ENCODE assay signal across 1 cellular context in the genomic region with DNA sequence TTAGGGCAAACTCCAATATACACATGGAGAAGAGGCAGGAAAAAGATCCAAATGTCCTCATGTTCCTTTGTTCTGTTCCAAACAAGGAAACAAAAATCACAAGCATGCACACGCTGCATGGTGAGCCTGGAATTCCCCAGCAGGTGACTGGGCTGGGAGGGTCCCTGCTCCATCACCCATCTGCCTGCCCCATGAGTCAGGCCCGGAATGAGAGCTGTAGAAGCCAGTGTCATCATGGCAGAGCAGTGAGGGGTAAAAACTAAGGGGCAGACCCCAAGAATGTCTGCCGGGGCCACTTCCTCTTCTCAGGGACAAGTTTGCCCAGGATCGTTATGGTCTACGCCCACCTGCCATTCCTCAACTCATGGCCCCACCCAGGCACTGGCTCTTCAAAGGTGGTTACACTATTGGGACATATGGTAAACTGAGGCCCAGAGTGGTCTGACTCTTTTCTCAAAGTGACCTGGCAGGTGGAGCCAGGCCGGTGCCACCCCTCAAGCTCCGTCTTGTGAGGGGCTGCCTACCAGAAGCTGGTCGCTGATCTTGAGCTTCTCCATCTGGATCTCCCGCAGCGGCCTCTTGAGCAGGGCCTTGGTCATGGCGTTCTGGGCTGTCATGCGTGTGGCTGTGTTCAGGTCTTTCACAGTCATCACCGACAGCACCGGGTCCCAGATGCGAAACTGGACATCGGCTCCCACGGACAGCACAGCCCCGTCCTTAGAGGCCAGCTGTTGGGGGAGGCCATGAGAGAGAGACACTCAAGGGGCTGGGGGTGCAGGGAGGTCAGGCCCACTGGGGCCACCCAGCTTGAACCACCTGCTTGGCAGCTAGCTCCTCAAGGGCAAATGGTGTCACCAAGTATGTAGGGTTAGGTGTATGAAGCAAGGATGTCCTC.
TF ChIP-seq lines count a peak whose summit lies in the region.

No MANE protein-coding gene starts in this region.

TF ChIP-seq in HepG2, 621 proteins besides CTCF, POLR2A, EP300 and RAD21:
- TF ChIP-seq XRCC5 (optimal IDR thresholded peaks at IDR 0.05; ENCODE audit: low read length) (no peak), ZNF317 (CRISPR knock-in tag; IDR thresholded peaks at IDR 0.05) (no peak), ZKSCAN1 (IDR thresholded peaks at IDR 0.05; ENCODE audit: low read length) (no peak), MTF1 (CRISPR knock-in tag; IDR thresholded peaks at IDR 0.05) (no peak)
